In genomic region chr5:6837095-6837494, GRCh38 we compare ENCODE assay signal across 19 cellular contexts.
"Had no signal": no experiment of that assay in that cellular context is flagged by ENCODE, and none has a peak within 500 bp of the region (broad histone marks: within the 10 kb centered on the region; RNA-seq: fewer than 3 reads in every experiment).

No MANE protein-coding gene starts in this region.

- H3K27ac ChIP-seq: adrenal gland, body of pancreas, esophagus muscularis mucosa, gastroesophageal sphincter had no signal

- H3K4me3 ChIP-seq: adrenal gland, body of pancreas, esophagus muscularis mucosa, gastroesophageal sphincter had no signal

- H3K4me1 ChIP-seq: adrenal gland, body of pancreas had no signal

- ATAC-seq: activated CD8-positive, alpha-beta T cell treated with anti-CD3 and anti-CD28 coated beads for 36 hours; activated naive CD8-positive, alpha-beta T cell treated with anti-CD3 and anti-CD28 coated beads, Interleukin-2, amount 50 U/mL, for 24 hours; activated T-cell treated with anti-CD3 and anti-CD28 coated beads, Interleukin-2, amount 50 U/mL, for 4 hours; activated T-helper 17 cell treated with anti-CD3 and anti-CD28 coated beads, Interleukin-2, amount 50 U/mL, for 72 hours; body of pancreas; effector memory CD8-positive, alpha-beta T cell; gastroesophageal sphincter had no signal

- FAIRE-seq: colon had no signal

- DNase-seq: activated CD4-positive, alpha-beta T cell treated with anti-CD3 and anti-CD28 coated beads for 1 hour; activated CD4-positive, alpha-beta T cell treated with anti-CD3 and anti-CD28 coated beads for 4 hours; activated CD8-positive, alpha-beta memory T cell treated with anti-CD3 and anti-CD28 coated beads for 24 hours; activated gamma-delta T cell treated with Interleukin-2 at 50 U/mL for 16 hours; activated T-cell treated with anti-CD3 and anti-CD28 coated beads, Interleukin-2, amount 50 U/mL, for 4 hours; aorta; caudate nucleus; cortex of kidney; effector CD4-positive, alpha-beta T cell; foreskin melanocyte had no signal

- H3K9me3 ChIP-seq: adrenal gland, body of pancreas, esophagus muscularis mucosa, gastroesophageal sphincter had no signal

- H3K36me3 ChIP-seq: adrenal gland, esophagus muscularis mucosa, gastroesophageal sphincter had no signal

- H3K27me3 ChIP-seq: adrenal gland, body of pancreas had no signal
